Comparison of ENCODE assay signal across 28 cellular contexts in genomic region chr1:36085686-36086526, GRCh38. TPM values are rescaled to one million over a fixed set of nuclear protein-coding genes. Genes with fewer than 3 reads are reported as not detected.
DNase-seq lines count a peak whose midpoint lies in the region; ATAC-seq and TF ChIP-seq lines count a peak whose summit lies in the region.
"Had no signal": no experiment of that assay in that cellular context is flagged by ENCODE, and none has a peak within 500 bp of the region (broad histone marks: within the 10 kb centered on the region; RNA-seq: fewer than 3 reads in every experiment).

No MANE protein-coding gene starts in this region.

- intact Hi-C loops in stomach (cut with DNase I; ENCODE audit: low total_unique reads) = no loop called here
- intact Hi-C loops in body of pancreas (cut with DNase I) = no loop called here

- H3K4me3 Mint-ChIP-seq in IgD-negative memory B cell = peak overlapping the region in 1 of 4 donors; percentile 82
- H3K4me3 Mint-ChIP-seq in mesothelial cell of epicardium = peak overlapping the region; percentile 20
- H3K4me3 Mint-ChIP-seq: activated B cell treated with CpG ODN at 0.5 μM for 24 hours; stimulated activated naive B cell treated with anti-CD40 and anti-IgM and Interleukin-4, amounts not matched to agents 10 μg/mL and 1 μg/mL and 100 μg/mL, for 72 hours had no signal

- DNase-seq in activated T-cell treated with anti-CD3 and anti-CD28 coated beads, Interleukin-2, amount 50 U/mL, for 48 hours = peak; percentile 12
- no peak for DNase-seq in activated T-cell treated with anti-CD3 and anti-CD28 coated beads, Interleukin-2, amount 50 U/mL, for 1 hour
- DNase-seq in mesothelial cell of epicardium (ENCODE audit: low spot score in 2 of 2, unreplicated experiment in 2 of 2) (no peak), stomach (peak; percentile 18), body of pancreas (no peak)
- DNase-seq: activated B cell treated with CpG ODN at 0.5 μM for 24 hours; activated CD4-positive, alpha-beta T cell treated with anti-CD3 and anti-CD28 coated beads, Interleukin-2, amount 50 U/mL, for 1 hour; activated gamma-delta T cell; brain microvascular endothelial cell; DMS153; gastrocnemius medialis; midbrain; NCI-H1092; NCI-H1930; NCI-H526; SJCRH30; stimulated activated naive B cell treated with anti-CD40 and anti-IgM and Interleukin-4, amounts not matched to agents 10 μg/mL and 1 μg/mL and 100 μg/mL, for 72 hours had no signal

- TF ChIP-seq CTCF in mesothelial cell of epicardium (IDR thresholded peaks at IDR 0.05; ENCODE audit: unreplicated experiment) (no peak), stomach (IDR thresholded peaks at IDR 0.05) (no peak), body of pancreas (IDR thresholded peaks at IDR 0.05) (no peak)

- H3K27ac Mint-ChIP-seq in IgD-negative memory B cell (peak overlapping the region; percentile 5 to 59 (median 25)), mesothelial cell of epicardium (no peak overlapping the region)
- H3K27ac Mint-ChIP-seq: activated B cell treated with CpG ODN at 0.5 μM for 24 hours; progenitor cell of endocrine pancreas; stimulated activated naive B cell treated with anti-CD40 and anti-IgM and Interleukin-4, amounts not matched to agents 10 μg/mL and 1 μg/mL and 100 μg/mL, for 72 hours had no signal

- no peaks in the 10 kb centered on the region for H3K9me3 Mint-ChIP-seq in IgD-negative memory B cell
- H3K9me3 Mint-ChIP-seq in mesothelial cell of epicardium = no peaks in the 10 kb centered on the region
- H3K9me3 Mint-ChIP-seq: activated B cell treated with CpG ODN at 0.5 μM for 24 hours; stimulated activated naive B cell treated with anti-CD40 and anti-IgM and Interleukin-4, amounts not matched to agents 10 μg/mL and 1 μg/mL and 100 μg/mL, for 72 hours had no signal

- TF ChIP-seq EP300 in stomach (IDR thresholded peaks at IDR 0.05) = no peak

- H3K36me3 ChIP-seq in stomach = peaks cover 0 to 3% (median 2%) of the 10 kb centered on the region in 4 donors
- H3K36me3 ChIP-seq in body of pancreas (replicated peaks in 1 of 2; ENCODE audit: insufficient read depth in 1 of 2, low read depth in 2 of 2) = peaks cover 0 to under 1% of the 10 kb centered on the region in 2 donors
- H3K36me3 ChIP-seq: SJCRH30, vagina had no signal

- H3K4me3 ChIP-seq in stomach = no peak overlapping the region
- no peak overlapping the region for H3K4me3 ChIP-seq in body of pancreas
- H3K4me3 ChIP-seq: adrenal gland, SJCRH30, vagina had no signal

- peaks cover 7 to 10% (median 7%) of the 10 kb centered on the region in 3 donors for H3K4me1 Mint-ChIP-seq in IgD-negative memory B cell
- H3K4me1 Mint-ChIP-seq in mesothelial cell of epicardium = peaks cover 18% of the 10 kb centered on the region

- H3K27me3 ChIP-seq in stomach (peaks cover 0 to 33% (median 6%) of the 10 kb centered on the region in 3 donors), body of pancreas (no peaks in the 10 kb centered on the region)
- H3K27me3 ChIP-seq: adrenal gland, brain microvascular endothelial cell, vagina had no signal

- H3K4me1 ChIP-seq in stomach (peaks cover 27 to 44% (median 37%) of the 10 kb centered on the region in 4 donors), body of pancreas (peaks cover 32% of the 10 kb centered on the region)

- H3K9me3 ChIP-seq in stomach (no peaks in the 10 kb centered on the region), body of pancreas (no peaks in the 10 kb centered on the region)
- H3K9me3 ChIP-seq: adrenal gland, gastrocnemius medialis, SJCRH30, vagina had no signal

- ATAC-seq in HG02759 (IDR thresholded peaks at IDR 0.05; ENCODE audit: unreplicated experiment) = no peak
- no peak for ATAC-seq in GM21528 (IDR thresholded peaks at IDR 0.05; ENCODE audit: low FRiP score, unreplicated experiment)
- no peak for ATAC-seq in body of pancreas
- ATAC-seq: gastrocnemius medialis; Panc1; sciatic nerve; stimulated activated naive B cell treated with anti-CD40 and anti-IgM and Interleukin-4, amounts not matched to agents 10 μg/mL and 1 μg/mL and 100 μg/mL, for 72 hours had no signal

- 88 to 92% (median 90%) methylated on average over 28 to 29 of the region's 29 CpGs for WGBS in stomach, 5 donors
- 85 to 88% methylated on average over 19 to 27 of the region's 29 CpGs for WGBS in body of pancreas, 2 donors

- H3K27ac ChIP-seq in stomach (no peak overlapping the region), body of pancreas (no peak overlapping the region)
- H3K27ac ChIP-seq: adrenal gland, brain microvascular endothelial cell, gastrocnemius medialis, SJCRH30, vagina had no signal

- H3K27me3 Mint-ChIP-seq in IgD-negative memory B cell (peaks cover 24% of the 10 kb centered on the region), mesothelial cell of epicardium (ENCODE audit: low read depth) (peaks cover 4% of the 10 kb centered on the region)
- H3K27me3 Mint-ChIP-seq: progenitor cell of endocrine pancreas had no signal

- H3K36me3 Mint-ChIP-seq in IgD-negative memory B cell (no peaks in the 10 kb centered on the region), mesothelial cell of epicardium (no peaks in the 10 kb centered on the region)

- TF ChIP-seq POLR2A in stomach (IDR thresholded peaks at IDR 0.05) (no peak), body of pancreas (IDR thresholded peaks at IDR 0.05) (no peak)

RNA-seq across cellular contexts. Expression of gene TEKT2, which starts 2.0 kb away (rescaled TPM):
- polyA plus RNA-seq in IgD-negative memory B cell = not detected
- 2.6 to 3.6 TPM (median 3.2 TPM) in 3 replicates for total RNA-seq in mesothelial cell of epicardium
- total RNA-seq in stomach = not detected
- polyA plus RNA-seq in stomach = under 1 TPM; 0.25 to 0.76 (median 0.60) TPM
- 1 to 10 TPM; 1.3 to 1.6 TPM for total RNA-seq in body of pancreas
- total RNA-seq: A172, activated B cell treated with CpG ODN at 0.5 μM for 24 hours, G401, gastrocnemius medialis, SJCRH30, vagina had no signal

RNA-seq across cellular contexts. Expression of gene ADPRS, which starts 2.8 kb away (rescaled TPM):
- polyA plus RNA-seq in IgD-negative memory B cell (29.7 TPM), stomach (10 to 100 TPM; 21.3 to 27.5 (median 24.7) TPM)
- total RNA-seq in mesothelial cell of epicardium (31.6 to 33.3 TPM (median 32.6 TPM) in 3 replicates), stomach (10 to 100 TPM in 3 of 5 donors, 1 to 10 TPM in 2; 1.8 to 15.1 (median 11.6) TPM), body of pancreas (10 to 100 TPM; 16.2 to 25.2 TPM)

RNA-seq across cellular contexts. Expression of gene COL8A2, which starts 39.1 kb away (rescaled TPM):
- not detected for polyA plus RNA-seq in IgD-negative memory B cell
- total RNA-seq in mesothelial cell of epicardium = 9.0 to 10.5 TPM (median 10.4 TPM) in 3 replicates
- total RNA-seq in stomach = 10 to 100 TPM in 1 of 5 donors, 1 to 10 TPM in 4; 3.5 to 19.2 (median 5.5) TPM
- 1 to 10 TPM in 2 of 3 donors, under 1 TPM in 1; 0.92 to 5.0 (median 2.0) TPM for polyA plus RNA-seq in stomach
- 1 to 10 TPM; 1.3 to 1.6 TPM for total RNA-seq in body of pancreas
- polyA plus RNA-seq: neural cell had no signal

Comparison
In these comparisons a context has a peak if more than half of its experiments do, and no peak if none do; other contexts are left out.
1. DNase-seq: peak in activated T-cell treated with anti-CD3 and anti-CD28 coated beads, Interleukin-2, amount 50 U/mL, for 48 hours (2 of 2) and stomach (single experiment); none in activated T-cell treated with anti-CD3 and anti-CD28 coated beads, Interleukin-2, amount 50 U/mL, for 1 hour (single experiment), mesothelial cell of epicardium (0 of 2) and body of pancreas (0 of 4).